9 cellular contexts compared by ENCODE assay signal in genomic region chr7:115297651-115298050, GRCh38.
DNase-seq lines count a peak whose midpoint lies in the region; ATAC-seq and TF ChIP-seq lines count a peak whose summit lies in the region.
"Had no signal": no experiment of that assay in that cellular context is flagged by ENCODE, and none has a peak within 500 bp of the region (broad histone marks: within the 10 kb centered on the region; RNA-seq: fewer than 3 reads in every experiment).

No MANE protein-coding gene starts in this region.

- DNase-seq in MCF 10A (ENCODE audit: unreplicated experiment) (peak; percentile 41), breast epithelium (ENCODE audit: low spot score in 2 of 2) (no peak), SJCRH30 (peak; percentile 21 to 26), foreskin fibroblast (peak; percentile 60 to 66), upper lobe of right lung (no peak)
- DNase-seq in activated CD4-positive, alpha-beta T cell treated with anti-CD3 and anti-CD28 coated beads for 4 hours: no peak
- no peak for DNase-seq in activated CD8-positive, alpha-beta memory T cell treated with anti-CD3 and anti-CD28 coated beads, Interleukin-2, amount 10 ng/mL, durations not matched to agents 7 days and 5 days
- DNase-seq: activated naive CD4-positive, alpha-beta T cell treated with anti-CD3 and anti-CD28 coated beads, Interleukin-2, amount 50 U/mL, for 16 hours had no signal

- no TSS peak for BruUV-seq in MCF 10A (replicated peaks; lab: Mats Ljungman, UMichigan)

- CTCF ChIA-PET in MCF 10A (lab: Yijun Ruan, JAX): interaction anchor here (0.6 to 1.1 kb wide), 4 partner anchors 48 to 450 kb away, joined by 3 read pairs; no protein-coding TSS in a partner anchor
- CTCF ChIA-PET in activated CD8-positive, alpha-beta memory T cell treated with anti-CD3 and anti-CD28 coated beads, Interleukin-2, amount 10 ng/mL, durations not matched to agents 7 days and 5 days (lab: Charles Lee): no interaction called here

- no peak for TF ChIP-seq POLR2A in breast epithelium (IDR thresholded peaks at IDR 0.05)

- no peak overlapping the region for H3K4me3 Mint-ChIP-seq in MCF 10A (ENCODE audit: unreplicated experiment)
- H3K4me3 Mint-ChIP-seq in activated CD8-positive, alpha-beta memory T cell treated with anti-CD3 and anti-CD28 coated beads, Interleukin-2, amount 10 ng/mL, durations not matched to agents 7 days and 5 days: no peak overlapping the region

- H3K4me3 ChIP-seq in breast epithelium (no peak overlapping the region), SJCRH30 (no peak overlapping the region), foreskin fibroblast (ENCODE audit: low read depth in 1 of 2, low read length in 2 of 2) (no peak overlapping the region), upper lobe of right lung (no peak overlapping the region)

- H3K36me3 Mint-ChIP-seq in MCF 10A (ENCODE audit: insufficient read depth, unreplicated experiment): no peaks in the 10 kb centered on the region
- H3K36me3 Mint-ChIP-seq in activated CD8-positive, alpha-beta memory T cell treated with anti-CD3 and anti-CD28 coated beads, Interleukin-2, amount 10 ng/mL, durations not matched to agents 7 days and 5 days: no peaks in the 10 kb centered on the region

- H3K4me1 ChIP-seq in breast epithelium (no peaks in the 10 kb centered on the region), SJCRH30 (peaks cover 7% of the 10 kb centered on the region), upper lobe of right lung (no peaks in the 10 kb centered on the region)

- H3K4me1 Mint-ChIP-seq in MCF 10A (ENCODE audit: insufficient read depth, unreplicated experiment): no peaks in the 10 kb centered on the region
- no peaks in the 10 kb centered on the region for H3K4me1 Mint-ChIP-seq in activated CD8-positive, alpha-beta memory T cell treated with anti-CD3 and anti-CD28 coated beads, Interleukin-2, amount 10 ng/mL, durations not matched to agents 7 days and 5 days

- H3K9me3 Mint-ChIP-seq in MCF 10A (ENCODE audit: unreplicated experiment): no peaks in the 10 kb centered on the region
- H3K9me3 Mint-ChIP-seq in activated CD8-positive, alpha-beta memory T cell treated with anti-CD3 and anti-CD28 coated beads, Interleukin-2, amount 10 ng/mL, durations not matched to agents 7 days and 5 days (ENCODE audit: low read depth): no peaks in the 10 kb centered on the region

- H3K27ac ChIP-seq in breast epithelium (no peak overlapping the region), SJCRH30 (no peak overlapping the region), upper lobe of right lung (no peak overlapping the region)

- no peaks in the 10 kb centered on the region for H3K9me3 ChIP-seq in breast epithelium
- H3K9me3 ChIP-seq in SJCRH30 (replicated peaks): 0 out of 2 replicates have a peak, but pooled peaks cover 2% of the 10 kb centered on the region
- no peaks in the 10 kb centered on the region for H3K9me3 ChIP-seq in upper lobe of right lung

- H3K27me3 ChIP-seq in breast epithelium (no peaks in the 10 kb centered on the region), SJCRH30 (no peaks in the 10 kb centered on the region), upper lobe of right lung (no peaks in the 10 kb centered on the region)

- H3K27ac Mint-ChIP-seq in MCF 10A (ENCODE audit: low read depth, unreplicated experiment): no peak overlapping the region
- H3K27ac Mint-ChIP-seq in activated CD8-positive, alpha-beta memory T cell treated with anti-CD3 and anti-CD28 coated beads, Interleukin-2, amount 10 ng/mL, durations not matched to agents 7 days and 5 days: no peak overlapping the region

- TF ChIP-seq CTCF in MCF 10A (IDR thresholded peaks at IDR 0.05; ENCODE audit: unreplicated experiment) (peak; percentile 8), breast epithelium (IDR thresholded peaks at IDR 0.05) (no peak), foreskin fibroblast (IDR thresholded peaks at IDR 0.05; ENCODE audit: low read depth, low read length) (no peak), upper lobe of right lung (IDR thresholded peaks at IDR 0.05) (no peak)

- intact Hi-C loops in MCF 10A (cut with micrococcal nuclease): no loop called here
- intact Hi-C loops in breast epithelium (cut with DNase I; ENCODE audit: low total_unique reads): no loop called here
- intact Hi-C loops in upper lobe of right lung (cut with DNase I): no loop called here

- POLR2A ChIA-PET in MCF 10A (lab: Yijun Ruan, JAX): no interaction called here

- H3K36me3 ChIP-seq in breast epithelium (no peaks in the 10 kb centered on the region), SJCRH30 (no peaks in the 10 kb centered on the region), upper lobe of right lung (no peaks in the 10 kb centered on the region)

- ATAC-seq in upper lobe of right lung (peak; percentile 38), GM21423 (IDR thresholded peaks at IDR 0.05; ENCODE audit: unreplicated experiment) (no peak)
- no peak for ATAC-seq in activated CD8-positive, alpha-beta memory T cell treated with anti-CD3 and anti-CD28 coated beads, Interleukin-2, amount 10 ng/mL, durations not matched to agents 7 days and 5 days

- H3K27me3 Mint-ChIP-seq in MCF 10A (ENCODE audit: insufficient read depth, unreplicated experiment): peaks cover 4% of the 10 kb centered on the region
- no peaks in the 10 kb centered on the region for H3K27me3 Mint-ChIP-seq in activated CD8-positive, alpha-beta memory T cell treated with anti-CD3 and anti-CD28 coated beads, Interleukin-2, amount 10 ng/mL, durations not matched to agents 7 days and 5 days

Comparison
In these comparisons a context has a peak if more than half of its experiments do, and no peak if none do; other contexts are left out.
1. DNase-seq: peak in MCF 10A (single experiment), SJCRH30 (2 of 2) and foreskin fibroblast (2 of 2); none in breast epithelium (0 of 2), upper lobe of right lung (single experiment), activated CD4-positive, alpha-beta T cell treated with anti-CD3 and anti-CD28 coated beads for 4 hours (0 of 2) and activated CD8-positive, alpha-beta memory T cell treated with anti-CD3 and anti-CD28 coated beads, Interleukin-2, amount 10 ng/mL, durations not matched to agents 7 days and 5 days (single experiment).